ENCODE assay signal across 26 cellular contexts in genomic region chr13:112229992-112230872, GRCh38.
"Had no signal": no experiment of that assay in that cellular context is flagged by ENCODE, and none has a peak within 500 bp of the region (broad histone marks: within the 10 kb centered on the region; RNA-seq: fewer than 3 reads in every experiment).

No MANE protein-coding gene starts in this region.

- H3K9me3 Mint-ChIP-seq: activated CD8-positive, alpha-beta T cell treated with anti-CD3 and anti-CD28 coated beads for 36 hours; activated naive CD8-positive, alpha-beta T cell treated with anti-CD3 and anti-CD28 coated beads, Interleukin-2, amount 10 ng/mL, durations not matched to agents 7 days and 5 days; T-cell had no signal

- H3K4me1 Mint-ChIP-seq: activated CD4-positive, alpha-beta T cell treated with anti-CD3 and anti-CD28 coated beads for 36 hours; activated naive CD8-positive, alpha-beta T cell treated with anti-CD3 and anti-CD28 coated beads, Interleukin-2, amount 10 ng/mL, durations not matched to agents 7 days and 5 days; IgD-negative memory B cell; T-cell had no signal

- H3K27ac ChIP-seq: adrenal gland, ascending aorta, body of pancreas, SK-N-MC had no signal

- H3K27ac Mint-ChIP-seq: activated CD4-positive, alpha-beta T cell treated with anti-CD3 and anti-CD28 coated beads for 36 hours; activated CD8-positive, alpha-beta T cell treated with anti-CD3 and anti-CD28 coated beads for 36 hours; activated naive CD8-positive, alpha-beta T cell treated with anti-CD3 and anti-CD28 coated beads, Interleukin-2, amount 10 ng/mL, durations not matched to agents 7 days and 5 days; IgD-negative memory B cell; T-cell had no signal

- H3K4me3 Mint-ChIP-seq: activated CD4-positive, alpha-beta T cell treated with anti-CD3 and anti-CD28 coated beads for 36 hours; activated CD8-positive, alpha-beta T cell treated with anti-CD3 and anti-CD28 coated beads for 36 hours; activated naive CD8-positive, alpha-beta T cell treated with anti-CD3 and anti-CD28 coated beads, Interleukin-2, amount 10 ng/mL, durations not matched to agents 7 days and 5 days; IgD-negative memory B cell; T-cell had no signal

- H3K36me3 ChIP-seq: adrenal gland, ascending aorta had no signal

- H3K27me3 ChIP-seq: adrenal gland, ascending aorta, body of pancreas had no signal

- H3K4me3 ChIP-seq: adrenal gland, ascending aorta, body of pancreas, SK-N-MC had no signal

- H3K4me1 ChIP-seq: adrenal gland, ascending aorta, body of pancreas had no signal

- FAIRE-seq: bronchial epithelial cell, TTC549 had no signal

- H3K36me3 Mint-ChIP-seq: activated naive CD8-positive, alpha-beta T cell treated with anti-CD3 and anti-CD28 coated beads, Interleukin-2, amount 10 ng/mL, durations not matched to agents 7 days and 5 days; IgD-negative memory B cell; T-cell had no signal

- H3K9me3 ChIP-seq: adrenal gland, ascending aorta, body of pancreas had no signal

- DNase-seq: activated CD4-positive, alpha-beta T cell treated with anti-CD3 and anti-CD28 coated beads for 36 hours; activated CD8-positive, alpha-beta memory T cell treated with anti-CD3 and anti-CD28 coated beads, Interleukin-2, amount 50 U/mL, for 4 hours; activated CD8-positive, alpha-beta T cell treated with anti-CD3 and anti-CD28 coated beads for 36 hours; activated naive CD4-positive, alpha-beta T cell treated with anti-CD3 and anti-CD28 coated beads, Interleukin-2, amount 50 U/mL, for 16 hours; activated naive CD8-positive, alpha-beta T cell treated with anti-CD3 and anti-CD28 coated beads, Interleukin-2, amount 10 ng/mL, durations not matched to agents 7 days and 5 days; adrenal gland; body of pancreas; KG1; NCI-H1092; NCI-H1417; NCI-H2029; NCI-H2107; NCI-H2171 treated with DMSO at 0.1 percent for 48 hours; NCI-H226; NCI-H510A; NCI-H526 treated with DMSO at 0.1 percent for 48 hours; NCI-H82; T-cell; T-helper 2 cell; T1000 had no signal

- ATAC-seq: activated CD4-positive, alpha-beta T cell treated with anti-CD3 and anti-CD28 coated beads for 36 hours; activated CD8-positive, alpha-beta T cell treated with anti-CD3 and anti-CD28 coated beads for 36 hours; body of pancreas; Right ventricle myocardium inferior; T-cell had no signal

- H3K27me3 Mint-ChIP-seq: activated CD8-positive, alpha-beta T cell treated with anti-CD3 and anti-CD28 coated beads for 36 hours; activated naive CD8-positive, alpha-beta T cell treated with anti-CD3 and anti-CD28 coated beads, Interleukin-2, amount 10 ng/mL, durations not matched to agents 7 days and 5 days; IgD-negative memory B cell had no signal
